37 cellular contexts compared by ENCODE assay signal in the genomic region with DNA sequence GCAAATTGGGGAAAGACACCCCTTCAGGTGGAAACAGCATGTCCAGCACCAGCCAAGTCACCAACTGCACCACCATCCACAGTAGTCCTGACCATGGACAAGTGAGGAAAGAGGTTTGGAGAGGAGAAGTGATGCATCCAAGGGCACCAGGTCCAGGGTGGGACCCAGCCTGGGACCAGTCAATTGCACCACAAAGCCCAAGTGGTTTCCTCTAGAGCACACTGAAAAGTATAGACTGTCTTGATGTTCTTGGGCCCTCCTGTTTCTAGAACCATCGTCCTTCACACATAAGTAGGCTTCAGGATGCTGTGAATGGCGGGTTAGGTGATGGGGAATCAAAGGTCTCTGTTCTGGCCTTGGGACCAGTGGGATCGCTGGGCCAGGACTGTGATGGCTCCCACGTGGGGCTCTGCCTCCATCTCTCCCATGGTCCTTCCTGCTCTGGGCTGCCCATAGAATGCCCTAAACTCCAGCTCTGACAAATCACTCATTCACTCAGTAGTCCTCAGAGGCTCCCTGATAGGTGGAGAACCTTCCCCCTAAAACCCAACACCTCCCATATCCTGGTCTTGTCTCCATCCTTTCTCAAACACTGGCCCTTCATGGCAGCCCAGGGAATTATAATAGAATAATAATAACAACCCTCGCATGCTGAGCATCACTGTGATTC. TPM values are rescaled to one million over a fixed set of nuclear protein-coding genes. Genes with fewer than 3 reads are reported as not detected.
"Had no signal": no experiment of that assay in that cellular context is flagged by ENCODE, and none has a peak within 500 bp of the region (broad histone marks: within the 10 kb centered on the region; RNA-seq: fewer than 3 reads in every experiment).

No MANE protein-coding gene starts in this region.

- H3K27me3 ChIP-seq: ascending aorta, breast epithelium, cardiac muscle cell, colonic mucosa, esophagus squamous epithelium had no signal

- DNase-seq: activated CD4-positive, alpha-beta memory T cell treated with anti-CD3 and anti-CD28 coated beads for 36 hours; activated CD4-positive, alpha-beta T cell treated with anti-CD3 and anti-CD28 coated beads for 36 hours; activated CD4-positive, alpha-beta T cell treated with anti-CD3 and anti-CD28 coated beads, Interleukin-2, amount 10 ng/mL, durations not matched to agents 24 days and 14 days; activated CD4-positive, CD25-positive, alpha-beta regulatory T cell; activated CD4-positive, CD25-positive, alpha-beta regulatory T cell treated with anti-CD3 and anti-CD28 coated beads, Interleukin-2, amount 50 U/mL, for 72 hours; activated CD8-positive, alpha-beta memory T cell treated with anti-CD3 and anti-CD28 coated beads, Interleukin-2, amount 10 ng/mL, durations not matched to agents 7 days and 5 days; activated CD8-positive, alpha-beta memory T cell treated with anti-CD3 and anti-CD28 coated beads, Interleukin-2, amount 50 U/mL, for 4 hours; activated CD8-positive, alpha-beta T cell treated with anti-CD3 and anti-CD28 coated beads, Interleukin-2, amount 10 ng/mL, durations not matched to agents 7 days and 5 days; activated effector memory CD4-positive, alpha-beta T cell treated with anti-CD3 and anti-CD28 coated beads, Interleukin-2, amount 50 U/mL, for 16 hours; activated naive CD4-positive, alpha-beta T cell treated with anti-CD3 and anti-CD28 coated beads for 36 hours; activated naive CD8-positive, alpha-beta T cell treated with anti-CD3 and anti-CD28 coated beads for 36 hours; activated naive CD8-positive, alpha-beta T cell treated with anti-CD3 and anti-CD28 coated beads, Interleukin-2, amount 50 U/mL, for 24 hours; activated T-cell treated with anti-CD3 and anti-CD28 coated beads, Interleukin-2, amount 50 U/mL, for 1 hour; activated T-cell treated with anti-CD3 and anti-CD28 coated beads, Interleukin-2, amount 50 U/mL, for 48 hours; adrenal gland; amygdala; central memory CD4-positive, alpha-beta T cell; cerebellar nuclear complex; colonic mucosa; effector CD8-positive, alpha-beta T cell; esophagus squamous epithelium; foreskin melanocyte; T-helper 2 cell had no signal

- H3K4me3 ChIP-seq: adrenal gland, ascending aorta, breast epithelium, cardiac muscle cell, colonic mucosa, esophagus squamous epithelium, gastroesophageal sphincter had no signal

- H3K36me3 ChIP-seq: adrenal gland, ascending aorta, breast epithelium, cardiac muscle cell, colonic mucosa, esophagus squamous epithelium, gastroesophageal sphincter had no signal

- H3K4me1 ChIP-seq: adrenal gland, breast epithelium, colonic mucosa had no signal

- ATAC-seq: activated CD4-positive, alpha-beta T cell treated with anti-CD3 and anti-CD28 coated beads for 36 hours; activated CD8-positive, alpha-beta memory T cell treated with anti-CD3 and anti-CD28 coated beads, Interleukin-2, amount 10 ng/mL, durations not matched to agents 7 days and 5 days; activated CD8-positive, alpha-beta T cell treated with anti-CD3 and anti-CD28 coated beads, Interleukin-2, amount 10 ng/mL, durations not matched to agents 7 days and 5 days; activated naive CD8-positive, alpha-beta T cell treated with anti-CD3 and anti-CD28 coated beads, Interleukin-2, amount 50 U/mL, for 24 hours; gastroesophageal sphincter had no signal

- H3K9me3 ChIP-seq: adrenal gland, ascending aorta, breast epithelium, colonic mucosa, esophagus squamous epithelium, gastroesophageal sphincter had no signal

- H3K27ac ChIP-seq: adrenal gland, ascending aorta, breast epithelium, cardiac muscle cell, colonic mucosa, epithelial cell of prostate, esophagus squamous epithelium, gastroesophageal sphincter had no signal

RNA-seq across cellular contexts. Expression of a gene that starts 9.2 kb away (rescaled TPM):
- total RNA-seq: activated CD4-positive, alpha-beta memory T cell treated with anti-CD3 and anti-CD28 coated beads for 36 hours; activated CD4-positive, alpha-beta T cell treated with anti-CD3 and anti-CD28 coated beads, Interleukin-2, amount 10 ng/mL, durations not matched to agents 24 days and 14 days; activated CD8-positive, alpha-beta T cell treated with anti-CD3 and anti-CD28 coated beads, Interleukin-2, amount 10 ng/mL, durations not matched to agents 7 days and 5 days; activated naive CD4-positive, alpha-beta T cell treated with anti-CD3 and anti-CD28 coated beads for 36 hours; activated T-helper 1 cell treated with anti-CD3 and anti-CD28 coated beads, Interleukin-12 subunit alpha, Interleukin-12 subunit beta, Interleukin-2, Interleukin-4 antibody, amounts not matched to agents 30 ng/mL and 10 ng/mL and 1 ng/mL, durations not matched to agents 14 hours and 24 hours and 36 hours; activated T-helper 2 cell treated with anti-CD3 and anti-CD28 coated beads, Interferon-gamma antibody, Interleukin-2, Interleukin-4, amounts not matched to agents 10 μg/mL and 5 μg/mL and 100 μg/mL, durations not matched to agents 14 hours and 24 hours and 36 hours; adrenal gland; ascending aorta; cardiac muscle cell; colonic mucosa; dermis microvascular lymphatic vessel endothelial cell; endothelial cell of umbilical vein; fibroblast of lung; fibroblast of villous mesenchyme; gastroesophageal sphincter; T-helper 1 cell treated with Interleukin-12 subunit alpha and Interleukin-12 subunit beta and Interleukin-4 antibody, amounts not matched to agents 30 ng/mL and 1 ng/mL, for 36 hours had no signal
- polyA plus RNA-seq: cardiac muscle cell, endothelial cell of umbilical vein, fibroblast of lung had no signal

RNA-seq across cellular contexts. Expression of a gene that starts 11.0 kb away (rescaled TPM):
- total RNA-seq: activated CD4-positive, alpha-beta memory T cell treated with anti-CD3 and anti-CD28 coated beads for 36 hours; activated CD4-positive, alpha-beta T cell treated with anti-CD3 and anti-CD28 coated beads for 36 hours; activated CD4-positive, alpha-beta T cell treated with anti-CD3 and anti-CD28 coated beads, Interleukin-2, amount 10 ng/mL, durations not matched to agents 24 days and 14 days; activated CD8-positive, alpha-beta memory T cell treated with anti-CD3 and anti-CD28 coated beads for 36 hours; activated CD8-positive, alpha-beta memory T cell treated with anti-CD3 and anti-CD28 coated beads, Interleukin-2, amount 10 ng/mL, durations not matched to agents 7 days and 5 days; activated CD8-positive, alpha-beta T cell treated with anti-CD3 and anti-CD28 coated beads, Interleukin-2, amount 10 ng/mL, durations not matched to agents 7 days and 5 days; activated naive CD4-positive, alpha-beta T cell treated with anti-CD3 and anti-CD28 coated beads for 36 hours; activated T-helper 1 cell treated with anti-CD3 and anti-CD28 coated beads, Interleukin-12 subunit alpha, Interleukin-12 subunit beta, Interleukin-2, Interleukin-4 antibody, amounts not matched to agents 30 ng/mL and 10 ng/mL and 1 ng/mL, durations not matched to agents 14 hours and 24 hours and 36 hours; activated T-helper 2 cell treated with anti-CD3 and anti-CD28 coated beads, Interferon-gamma antibody, Interleukin-2, Interleukin-4, amounts not matched to agents 10 μg/mL and 5 μg/mL and 100 μg/mL, durations not matched to agents 14 hours and 24 hours and 36 hours; ascending aorta; cardiac muscle cell; colonic mucosa; dermis microvascular lymphatic vessel endothelial cell; endothelial cell of umbilical vein; fibroblast of villous mesenchyme; glomerular endothelial cell; T-helper 1 cell treated with Interleukin-12 subunit alpha and Interleukin-12 subunit beta and Interleukin-4 antibody, amounts not matched to agents 30 ng/mL and 1 ng/mL, for 36 hours had no signal
- polyA plus RNA-seq: cardiac muscle cell, endothelial cell of umbilical vein had no signal

RNA-seq across cellular contexts. Expression of a gene that starts 23.9 kb away (rescaled TPM):
- total RNA-seq: activated CD4-positive, alpha-beta memory T cell treated with anti-CD3 and anti-CD28 coated beads for 36 hours; activated CD4-positive, alpha-beta T cell treated with anti-CD3 and anti-CD28 coated beads for 36 hours; activated CD4-positive, alpha-beta T cell treated with anti-CD3 and anti-CD28 coated beads, Interleukin-2, amount 10 ng/mL, durations not matched to agents 24 days and 14 days; activated CD8-positive, alpha-beta memory T cell treated with anti-CD3 and anti-CD28 coated beads for 36 hours; activated CD8-positive, alpha-beta memory T cell treated with anti-CD3 and anti-CD28 coated beads, Interleukin-2, amount 10 ng/mL, durations not matched to agents 7 days and 5 days; activated CD8-positive, alpha-beta T cell treated with anti-CD3 and anti-CD28 coated beads, Interleukin-2, amount 10 ng/mL, durations not matched to agents 7 days and 5 days; activated naive CD4-positive, alpha-beta T cell treated with anti-CD3 and anti-CD28 coated beads for 36 hours; activated naive CD8-positive, alpha-beta T cell treated with anti-CD3 and anti-CD28 coated beads for 36 hours; activated T-helper 1 cell treated with anti-CD3 and anti-CD28 coated beads, Interleukin-12 subunit alpha, Interleukin-12 subunit beta, Interleukin-2, Interleukin-4 antibody, amounts not matched to agents 30 ng/mL and 10 ng/mL and 1 ng/mL, durations not matched to agents 14 hours and 24 hours and 36 hours; activated T-helper 2 cell treated with anti-CD3 and anti-CD28 coated beads, Interferon-gamma antibody, Interleukin-2, Interleukin-4, amounts not matched to agents 10 μg/mL and 5 μg/mL and 100 μg/mL, durations not matched to agents 14 hours and 24 hours and 36 hours; adrenal gland; ascending aorta; cardiac muscle cell; colonic mucosa; dermis microvascular lymphatic vessel endothelial cell; endothelial cell of umbilical vein; fibroblast of lung; fibroblast of villous mesenchyme; glomerular endothelial cell; T-helper 1 cell treated with Interleukin-12 subunit alpha and Interleukin-12 subunit beta and Interleukin-4 antibody, amounts not matched to agents 30 ng/mL and 1 ng/mL, for 36 hours had no signal
- polyA plus RNA-seq: cardiac muscle cell, endothelial cell of umbilical vein, fibroblast of lung had no signal

RNA-seq across cellular contexts. Expression of a gene that starts 29.0 kb away (rescaled TPM):
- total RNA-seq: activated CD4-positive, alpha-beta memory T cell treated with anti-CD3 and anti-CD28 coated beads for 36 hours; activated CD4-positive, alpha-beta T cell treated with anti-CD3 and anti-CD28 coated beads for 36 hours; activated CD8-positive, alpha-beta memory T cell treated with anti-CD3 and anti-CD28 coated beads for 36 hours; activated CD8-positive, alpha-beta memory T cell treated with anti-CD3 and anti-CD28 coated beads, Interleukin-2, amount 10 ng/mL, durations not matched to agents 7 days and 5 days; activated CD8-positive, alpha-beta T cell treated with anti-CD3 and anti-CD28 coated beads, Interleukin-2, amount 10 ng/mL, durations not matched to agents 7 days and 5 days; activated naive CD4-positive, alpha-beta T cell treated with anti-CD3 and anti-CD28 coated beads for 36 hours; activated naive CD8-positive, alpha-beta T cell treated with anti-CD3 and anti-CD28 coated beads for 36 hours; activated T-helper 2 cell treated with anti-CD3 and anti-CD28 coated beads, Interferon-gamma antibody, Interleukin-2, Interleukin-4, amounts not matched to agents 10 μg/mL and 5 μg/mL and 100 μg/mL, durations not matched to agents 14 hours and 24 hours and 36 hours; adrenal gland; ascending aorta; breast epithelium; cardiac muscle cell; colonic mucosa; dermis microvascular lymphatic vessel endothelial cell; endothelial cell of umbilical vein; fibroblast of lung; fibroblast of villous mesenchyme; gastroesophageal sphincter; T-helper 1 cell treated with Interleukin-12 subunit alpha and Interleukin-12 subunit beta and Interleukin-4 antibody, amounts not matched to agents 30 ng/mL and 1 ng/mL, for 36 hours had no signal
- polyA plus RNA-seq: adrenal gland, cardiac muscle cell, endothelial cell of umbilical vein, fibroblast of lung had no signal

RNA-seq across cellular contexts. Expression of a gene that starts 47.7 kb away (rescaled TPM):
- total RNA-seq: activated CD4-positive, alpha-beta memory T cell treated with anti-CD3 and anti-CD28 coated beads for 36 hours; activated CD4-positive, alpha-beta T cell treated with anti-CD3 and anti-CD28 coated beads for 36 hours; activated CD4-positive, alpha-beta T cell treated with anti-CD3 and anti-CD28 coated beads, Interleukin-2, amount 10 ng/mL, durations not matched to agents 24 days and 14 days; activated CD8-positive, alpha-beta memory T cell treated with anti-CD3 and anti-CD28 coated beads for 36 hours; activated CD8-positive, alpha-beta memory T cell treated with anti-CD3 and anti-CD28 coated beads, Interleukin-2, amount 10 ng/mL, durations not matched to agents 7 days and 5 days; activated CD8-positive, alpha-beta T cell treated with anti-CD3 and anti-CD28 coated beads, Interleukin-2, amount 10 ng/mL, durations not matched to agents 7 days and 5 days; activated naive CD4-positive, alpha-beta T cell treated with anti-CD3 and anti-CD28 coated beads for 36 hours; activated naive CD8-positive, alpha-beta T cell treated with anti-CD3 and anti-CD28 coated beads for 36 hours; activated T-helper 1 cell treated with anti-CD3 and anti-CD28 coated beads, Interleukin-12 subunit alpha, Interleukin-12 subunit beta, Interleukin-2, Interleukin-4 antibody, amounts not matched to agents 30 ng/mL and 10 ng/mL and 1 ng/mL, durations not matched to agents 14 hours and 24 hours and 36 hours; activated T-helper 2 cell treated with anti-CD3 and anti-CD28 coated beads, Interferon-gamma antibody, Interleukin-2, Interleukin-4, amounts not matched to agents 10 μg/mL and 5 μg/mL and 100 μg/mL, durations not matched to agents 14 hours and 24 hours and 36 hours; adrenal gland; ascending aorta; breast epithelium; cardiac muscle cell; colonic mucosa; dermis microvascular lymphatic vessel endothelial cell; endothelial cell of umbilical vein; esophagus squamous epithelium; fibroblast of lung; fibroblast of villous mesenchyme; glomerular endothelial cell; T-helper 1 cell treated with Interleukin-12 subunit alpha and Interleukin-12 subunit beta and Interleukin-4 antibody, amounts not matched to agents 30 ng/mL and 1 ng/mL, for 36 hours had no signal
- polyA plus RNA-seq: adrenal gland, cardiac muscle cell, endothelial cell of umbilical vein, fibroblast of lung had no signal
